Comparison of ENCODE assay signal across 15 cellular contexts in genomic region chr13:25686831-25687495, GRCh38.
DNase-seq lines count a peak whose midpoint lies in the region; TF ChIP-seq lines count a peak whose summit lies in the region.
"Had no signal": no experiment of that assay in that cellular context is flagged by ENCODE, and none has a peak within 500 bp of the region (broad histone marks: within the 10 kb centered on the region; RNA-seq: fewer than 3 reads in every experiment).

No MANE protein-coding gene starts in this region.

- DNase-seq in DMS79 (lab: John Stamatoyannopoulos, UW) = peak; percentile 14
- DNase-seq in NCI-H2029 treated with DMSO at 0.1 percent for 48 hours (lab: John Stamatoyannopoulos, UW) = peak; percentile 85
- peak; percentile 65 for DNase-seq in NCI-H774 (lab: John Stamatoyannopoulos, UW)
- DNase-seq in HPDE6-E6E7 (ENCODE audit: extremely low spot score) = no peak
- DNase-seq in HT-29 (ENCODE audit: low spot score) = no peak
- no peak for DNase-seq in ascending aorta (ENCODE audit: low spot score in 2 of 2)
- DNase-seq in thyroid gland = no peak
- DNase-seq: activated CD4-positive, alpha-beta memory T cell treated with anti-CD3 and anti-CD28 coated beads for 36 hours; foreskin melanocyte; upper lobe of right lung had no signal

- no peaks in the 10 kb centered on the region for H3K27me3 Mint-ChIP-seq in nephron (ENCODE audit: low read depth)
- H3K27me3 Mint-ChIP-seq: activated CD4-positive, alpha-beta memory T cell treated with anti-CD3 and anti-CD28 coated beads for 36 hours; stimulated activated memory B cell treated with anti-CD40 and anti-IgM and Interleukin-4, amounts not matched to agents 10 μg/mL and 1 μg/mL and 100 μg/mL, for 72 hours had no signal

- H3K27ac ChIP-seq in ascending aorta = no peak overlapping the region
- H3K27ac ChIP-seq in thyroid gland = no peak overlapping the region
- H3K27ac ChIP-seq: SK-N-MC, upper lobe of right lung had no signal

- H3K4me1 Mint-ChIP-seq in nephron = peaks cover 96% of the 10 kb centered on the region
- H3K4me1 Mint-ChIP-seq: stimulated activated memory B cell treated with anti-CD40 and anti-IgM and Interleukin-4, amounts not matched to agents 10 μg/mL and 1 μg/mL and 100 μg/mL, for 72 hours had no signal

- no peak for TF ChIP-seq POLR2A in thyroid gland (IDR thresholded peaks at IDR 0.05)

- H3K4me3 Mint-ChIP-seq in nephron = no peak overlapping the region
- H3K4me3 Mint-ChIP-seq: activated CD4-positive, alpha-beta memory T cell treated with anti-CD3 and anti-CD28 coated beads for 36 hours; stimulated activated memory B cell treated with anti-CD40 and anti-IgM and Interleukin-4, amounts not matched to agents 10 μg/mL and 1 μg/mL and 100 μg/mL, for 72 hours had no signal

- intact Hi-C loops in ascending aorta (cut with DNase I) (no loop called here), thyroid gland (cut with DNase I) (no loop called here)

- H3K27me3 ChIP-seq in ascending aorta (no peaks in the 10 kb centered on the region), thyroid gland (no peaks in the 10 kb centered on the region)
- H3K27me3 ChIP-seq: upper lobe of right lung had no signal

- peaks cover 5 to 6% of the 10 kb centered on the region in 2 donors for H3K4me1 ChIP-seq in ascending aorta
- peaks cover 0 to 4% of the 10 kb centered on the region in 2 donors for H3K4me1 ChIP-seq in thyroid gland
- H3K4me1 ChIP-seq: upper lobe of right lung had no signal

- H3K36me3 ChIP-seq in ascending aorta (no peaks in the 10 kb centered on the region), thyroid gland (no peaks in the 10 kb centered on the region)
- H3K36me3 ChIP-seq: upper lobe of right lung had no signal

- peak overlapping the region; percentile 80 to 81 (median 80) for H3K27ac Mint-ChIP-seq in nephron
- H3K27ac Mint-ChIP-seq: activated CD4-positive, alpha-beta memory T cell treated with anti-CD3 and anti-CD28 coated beads for 36 hours; activated T-helper 2 cell treated with anti-CD3 and anti-CD28 coated beads, Interferon-gamma antibody, Interleukin-2, Interleukin-4, amounts not matched to agents 10 μg/mL and 5 μg/mL and 100 μg/mL, durations not matched to agents 14 hours and 24 hours and 36 hours; stimulated activated memory B cell treated with anti-CD40 and anti-IgM and Interleukin-4, amounts not matched to agents 10 μg/mL and 1 μg/mL and 100 μg/mL, for 72 hours had no signal

- H3K9me3 ChIP-seq in ascending aorta = no peaks in the 10 kb centered on the region
- H3K9me3 ChIP-seq in thyroid gland = no peaks in the 10 kb centered on the region
- H3K9me3 ChIP-seq: upper lobe of right lung had no signal

- TF ChIP-seq CTCF in nephron (IDR thresholded peaks at IDR 0.05; ENCODE audit: unreplicated experiment in 3 of 3) (no peak), ascending aorta (IDR thresholded peaks at IDR 0.05) (no peak), thyroid gland (IDR thresholded peaks at IDR 0.05) (no peak)

- H3K4me3 ChIP-seq in ascending aorta (no peak overlapping the region), thyroid gland (replicated peaks in 1 of 3) (no peak overlapping the region)
- H3K4me3 ChIP-seq: lung, SK-N-MC, upper lobe of right lung had no signal

- 83 to 84% methylated on average over 9 of the region's 9 CpGs for WGBS in thyroid gland, 2 donors

- H3K36me3 Mint-ChIP-seq in nephron (ENCODE audit: low read depth) = no peaks in the 10 kb centered on the region
- H3K36me3 Mint-ChIP-seq: activated CD4-positive, alpha-beta memory T cell treated with anti-CD3 and anti-CD28 coated beads for 36 hours; stimulated activated memory B cell treated with anti-CD40 and anti-IgM and Interleukin-4, amounts not matched to agents 10 μg/mL and 1 μg/mL and 100 μg/mL, for 72 hours had no signal

- H3K9me3 Mint-ChIP-seq in nephron = peaks cover 3% of the 10 kb centered on the region
- H3K9me3 Mint-ChIP-seq: activated CD4-positive, alpha-beta memory T cell treated with anti-CD3 and anti-CD28 coated beads for 36 hours; activated T-helper 2 cell treated with anti-CD3 and anti-CD28 coated beads, Interferon-gamma antibody, Interleukin-2, Interleukin-4, amounts not matched to agents 10 μg/mL and 5 μg/mL and 100 μg/mL, durations not matched to agents 14 hours and 24 hours and 36 hours; stimulated activated memory B cell treated with anti-CD40 and anti-IgM and Interleukin-4, amounts not matched to agents 10 μg/mL and 1 μg/mL and 100 μg/mL, for 72 hours had no signal

Comparison
In these comparisons a context has a peak if more than half of its experiments do, and no peak if none do; other contexts are left out.
1. DNase-seq: peak in DMS79 (single experiment), NCI-H2029 treated with DMSO at 0.1 percent for 48 hours (single experiment) and NCI-H774 (single experiment); none in HPDE6-E6E7 (single experiment), HT-29 (single experiment), ascending aorta (0 of 2) and thyroid gland (0 of 2).